ENCODE assay signal across 8 cellular contexts in genomic region chr15:66603301-66604179, GRCh38. TPM values are rescaled to one million over a fixed set of nuclear protein-coding genes. Genes with fewer than 3 reads are reported as not detected.
A peak's percentile ranks its signal among the peaks of the same experiment; 100 is the strongest.
DNase-seq lines count a peak whose midpoint lies in the region; ATAC-seq and TF ChIP-seq lines count a peak whose summit lies in the region.

No MANE protein-coding gene starts in this region.

- TF ChIP-seq CTCF in C4-2B (conservative IDR thresholded peaks at IDR 0.05) (peak; percentile 94), Peyer's patch (IDR thresholded peaks at IDR 0.05) (peak; percentile 37 to 71 (median 67)), foreskin keratinocyte (conservative IDR thresholded peaks at IDR 0.05) (peak; percentile 85)

- no peak for TF ChIP-seq POLR2A in Peyer's patch (IDR thresholded peaks at IDR 0.05)

- H3K27ac ChIP-seq in C4-2B = no peak overlapping the region
- no peak overlapping the region for H3K27ac ChIP-seq in Peyer's patch
- H3K27ac ChIP-seq in foreskin keratinocyte = no peak overlapping the region
- H3K27ac ChIP-seq in aorta (ENCODE audit: low read depth in 1 of 2, low read length in 2 of 2) = no peak overlapping the region

- no peak overlapping the region for H3K4me3 ChIP-seq in Peyer's patch
- H3K4me3 ChIP-seq in aorta (ENCODE audit: low read length in 2 of 2) = no peak overlapping the region

- H3K27me3 ChIP-seq in Peyer's patch (no peaks in the 10 kb centered on the region), foreskin keratinocyte (peaks cover 12% of the 10 kb centered on the region), aorta (ENCODE audit: control insufficient read depth in 1 of 2, insufficient read depth in 2 of 2, low read length in 1 of 2) (no peaks in the 10 kb centered on the region)

- CTCF ChIA-PET in HEK293T (lab: Yijun Ruan, JAX) = interaction anchor here (0.7 to 2.9 kb wide), 8 partner anchors 36 to 250 kb away, joined by 3 to 13 read pairs (median 4); no protein-coding TSS in a partner anchor

- H3K9me3 ChIP-seq in Peyer's patch (no peaks in the 10 kb centered on the region), aorta (ENCODE audit: control insufficient read depth, low read length) (no peaks in the 10 kb centered on the region)

- DNase-seq in HEK293T (ENCODE audit: extremely low spot score) (peak; percentile 87), Peyer's patch (peak; percentile 37 to 74 (median 74)), foreskin keratinocyte (no peak), posterior vena cava (ENCODE audit: low spot score) (peak; percentile 90), aorta (peak; percentile 78 to 90)
- peak; percentile 9 to 29 for DNase-seq in activated T-helper 1 cell treated with anti-CD3 and anti-CD28 coated beads, Interleukin-2, amount 50 U/mL, for 16 hours (ENCODE audit: low read depth in 1 of 2, low spot score in 1 of 2)

- POLR2A ChIA-PET in HEK293T (lab: Yijun Ruan, JAX) = no interaction called here

- ATAC-seq in foreskin keratinocyte (peak; percentile 49), aorta (ENCODE audit: low FRiP score) (peak; percentile 83), GM18870 (IDR thresholded peaks at IDR 0.05; ENCODE audit: unreplicated experiment) (no peak)

- 45 to 47% methylated on average over 14 of the region's 14 CpGs for WGBS in aorta, 2 donors

- intact Hi-C loops in posterior vena cava (cut with DNase I) (loop anchor here in 1 of 2 donors (5.0 kb wide), 1 partner anchor 249 kb away; no protein-coding TSS in a partner anchor), aorta (cut with DNase I) (loop anchor here (2.0 to 5.0 kb wide), 4 partner anchors 94 to 249 kb away; no protein-coding TSS in a partner anchor)

- H3K36me3 ChIP-seq in Peyer's patch (no peaks in the 10 kb centered on the region), aorta (ENCODE audit: control insufficient read depth in 1 of 2, insufficient read depth in 2 of 2, low read length in 1 of 2) (no peaks in the 10 kb centered on the region)

- no peaks in the 10 kb centered on the region for H3K4me1 ChIP-seq in Peyer's patch
- H3K4me1 ChIP-seq in foreskin keratinocyte = no peaks in the 10 kb centered on the region
- H3K4me1 ChIP-seq in aorta (ENCODE audit: control insufficient read depth in 1 of 2, insufficient read depth in 2 of 2, low read length in 2 of 2) = no peaks in the 10 kb centered on the region

TF ChIP-seq in HEK293T, 16 proteins besides CTCF, POLR2A, EP300 and RAD21:
- no peak for TF ChIP-seq FOXK2 (IDR thresholded peaks at IDR 0.05)
- TF ChIP-seq BHLHE40 (IDR thresholded peaks at IDR 0.05; ENCODE audit: borderline replicate concordance) = no peak
- TF ChIP-seq SP1 (IDR thresholded peaks at IDR 0.05) = no peak
- TF ChIP-seq NFRKB (IDR thresholded peaks at IDR 0.05) = no peak
- no peak for TF ChIP-seq ELF4 (IDR thresholded peaks at IDR 0.05)
- TF ChIP-seq TARDBP (IDR thresholded peaks at IDR 0.05) = no peak
- no peak for TF ChIP-seq ARNT (IDR thresholded peaks at IDR 0.05)
- TF ChIP-seq LEF1 (IDR thresholded peaks at IDR 0.05; ENCODE audit: borderline replicate concordance) = no peak
- TF ChIP-seq CTBP1 (IDR thresholded peaks at IDR 0.05; ENCODE audit: borderline replicate concordance) = no peak
- TF ChIP-seq SUZ12 (IDR thresholded peaks at IDR 0.05) = no peak
- no peak for TF ChIP-seq FOXM1 (IDR thresholded peaks at IDR 0.05; ENCODE audit: borderline replicate concordance)
- no peak for TF ChIP-seq L3MBTL2 (conservative IDR thresholded peaks at IDR 0.05)
- TF ChIP-seq HDGF (IDR thresholded peaks at IDR 0.05; ENCODE audit: borderline replicate concordance) = no peak
- no peak for TF ChIP-seq ZNF384 (IDR thresholded peaks at IDR 0.05)
- TF ChIP-seq, protein P1, sequence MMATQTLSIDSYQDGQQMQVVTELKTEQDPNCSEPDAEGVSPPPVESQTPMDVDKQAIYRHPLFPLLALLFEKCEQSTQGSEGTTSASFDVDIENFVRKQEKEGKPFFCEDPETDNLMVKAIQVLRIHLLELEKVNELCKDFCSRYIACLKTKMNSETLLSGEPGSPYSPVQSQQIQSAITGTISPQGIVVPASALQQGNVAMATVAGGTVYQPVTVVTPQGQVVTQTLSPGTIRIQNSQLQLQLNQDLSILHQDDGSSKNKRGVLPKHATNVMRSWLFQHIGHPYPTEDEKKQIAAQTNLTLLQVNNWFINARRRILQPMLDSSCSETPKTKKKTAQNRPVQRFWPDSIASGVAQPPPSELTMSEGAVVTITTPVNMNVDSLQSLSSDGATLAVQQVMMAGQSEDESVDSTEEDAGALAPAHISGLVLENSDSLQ (IDR thresholded peaks at IDR 0.05) = no peak
- no peak for TF ChIP-seq FOXA1 (IDR thresholded peaks at IDR 0.05)

RNA-seq across cellular contexts. Expression of gene LCTL, which starts 37.7 kb away (rescaled TPM):
- total RNA-seq in Peyer's patch = not detected
- total RNA-seq in foreskin keratinocyte = 0.14 and 0.18 TPM in 2 replicates
- polyA plus RNA-seq in foreskin keratinocyte = 0.07 and 0.12 TPM in 2 replicates
- not detected for total RNA-seq in posterior vena cava
- total RNA-seq in aorta = not detected
- not detected for polyA plus RNA-seq in aorta

Comparison
In these comparisons a context has a peak if more than half of its experiments do, and no peak if none do; other contexts are left out.
1. DNase-seq: peak in HEK293T (single experiment), Peyer's patch (3 of 3), activated T-helper 1 cell treated with anti-CD3 and anti-CD28 coated beads, Interleukin-2, amount 50 U/mL, for 16 hours (2 of 2), posterior vena cava (single experiment) and aorta (2 of 2); none in foreskin keratinocyte (0 of 2).
2. Peak in every context shown above with its lines, with median percentiles within 50 percentile points of each other: CTCF ChIP-seq.